In genomic region chr11:14618060-14618459, GRCh38 we compare ENCODE assay signal across 20 cellular contexts.
"Had no signal": no experiment of that assay in that cellular context is flagged by ENCODE, and none has a peak within 500 bp of the region (broad histone marks: within the 10 kb centered on the region; RNA-seq: fewer than 3 reads in every experiment).

No MANE protein-coding gene starts in this region.

- H3K79me2 ChIP-seq: parathyroid adenoma had no signal

- H2AFZ ChIP-seq: parathyroid adenoma had no signal

- H3K9me3 ChIP-seq: body of pancreas, heart right ventricle, left lung, sigmoid colon, SJSA1 had no signal

- H3K4me3 ChIP-seq: body of pancreas, cardiac muscle cell, heart right ventricle, left lung, sigmoid colon, SJSA1 had no signal

- ATAC-seq: activated naive CD8-positive, alpha-beta T cell treated with anti-CD3 and anti-CD28 coated beads, Interleukin-2, amount 50 U/mL, for 24 hours; body of pancreas; heart right ventricle; left lung had no signal

- H3K36me3 ChIP-seq: cardiac muscle cell, heart right ventricle, left lung, sigmoid colon, SJSA1 had no signal

- H3K4me1 ChIP-seq: parathyroid adenoma, SJSA1 had no signal

- H3K27me3 ChIP-seq: body of pancreas, cardiac muscle cell, heart right ventricle, left lung, sigmoid colon had no signal

- H3K9ac ChIP-seq: parathyroid adenoma had no signal

- H3K27ac ChIP-seq: body of pancreas, cardiac muscle cell, heart right ventricle, left lung, parathyroid adenoma, SJSA1 had no signal

- FAIRE-seq: kidney had no signal

- DNase-seq: activated CD4-positive, alpha-beta memory T cell treated with anti-CD3 and anti-CD28 coated beads, Interleukin-2, amount 10 ng/mL, durations not matched to agents 7 days and 5 days; activated gamma-delta T cell; activated naive CD4-positive, alpha-beta T cell treated with anti-CD3 and anti-CD28 coated beads, Interleukin-2, amount 50 U/mL, for 16 hours; activated naive CD8-positive, alpha-beta T cell treated with anti-CD3 and anti-CD28 coated beads, Interleukin-2, amount 50 U/mL, for 24 hours; anterior cingulate cortex; body of pancreas; effector CD8-positive, alpha-beta T cell; erythroblast; foreskin fibroblast; heart right ventricle; kidney; left lung; midbrain; nucleus accumbens; sigmoid colon; stimulated activated CD4-positive, alpha-beta T cell treated with anti-CD3 and anti-CD28 coated beads, Interleukin-4, amount 100 ng/mL, for 4 hours; SW 1271 had no signal
